ENCODE assay signal across 37 cellular contexts in the genomic region with DNA sequence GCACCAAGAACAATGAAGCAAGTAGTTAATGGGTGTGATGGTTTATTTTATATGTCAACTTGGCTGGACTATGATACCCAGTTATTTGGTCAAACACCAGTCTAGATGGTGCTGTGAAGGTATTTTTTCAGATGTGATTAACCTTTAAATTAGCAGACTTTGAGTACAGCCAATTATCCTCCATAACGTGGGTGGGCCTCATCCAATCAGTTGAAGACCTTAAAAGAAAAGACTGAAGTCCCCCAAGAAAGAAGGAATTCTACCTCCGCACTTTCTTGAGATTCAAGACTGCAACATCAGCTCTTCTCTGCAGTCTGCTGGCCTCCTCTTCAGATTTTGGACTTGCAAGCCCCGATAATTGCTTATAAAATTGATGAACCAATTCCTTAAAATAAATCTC. TPM values are rescaled to one million over a fixed set of nuclear protein-coding genes. Genes with fewer than 3 reads are reported as not detected.
"Had no signal": no experiment of that assay in that cellular context is flagged by ENCODE, and none has a peak within 500 bp of the region (broad histone marks: within the 10 kb centered on the region; RNA-seq: fewer than 3 reads in every experiment).

No MANE protein-coding gene starts in this region.

- H3K36me3 ChIP-seq: WERI-Rb-1 had no signal

- H3K9me3 Mint-ChIP-seq: activated CD4-positive, alpha-beta memory T cell treated with anti-CD3 and anti-CD28 coated beads, Interleukin-2, amount 10 ng/mL, durations not matched to agents 7 days and 5 days had no signal

- H3K36me3 Mint-ChIP-seq: activated CD4-positive, alpha-beta memory T cell treated with anti-CD3 and anti-CD28 coated beads for 36 hours; activated CD8-positive, alpha-beta memory T cell treated with anti-CD3 and anti-CD28 coated beads, Interleukin-2, amount 10 ng/mL, durations not matched to agents 7 days and 5 days; T-cell had no signal

- FAIRE-seq: TTC549 had no signal

- DNase-seq: activated B cell treated with CpG ODN at 0.5 μM for 24 hours; activated CD4-positive, alpha-beta memory T cell treated with anti-CD3 and anti-CD28 coated beads for 36 hours; activated CD4-positive, alpha-beta memory T cell treated with anti-CD3 and anti-CD28 coated beads, Interleukin-2, amount 10 ng/mL, durations not matched to agents 7 days and 5 days; activated CD4-positive, alpha-beta T cell treated with anti-CD3 and anti-CD28 coated beads for 1 hour; activated CD4-positive, alpha-beta T cell treated with anti-CD3 and anti-CD28 coated beads for 36 hours; activated CD4-positive, alpha-beta T cell treated with anti-CD3 and anti-CD28 coated beads for 4 hours; activated CD4-positive, alpha-beta T cell treated with anti-CD3 and anti-CD28 coated beads for 48 hours; activated CD4-positive, alpha-beta T cell treated with anti-CD3 and anti-CD28 coated beads, Interleukin-2, amount 10 ng/mL, durations not matched to agents 24 days and 14 days; activated CD4-positive, alpha-beta T cell treated with anti-CD3 and anti-CD28 coated beads, Interleukin-2, amount 10 ng/mL, durations not matched to agents 7 days and 5 days; activated CD4-positive, alpha-beta T cell treated with anti-CD3 and anti-CD28 coated beads, Interleukin-2, amount 50 U/mL, for 1 hour; activated CD4-positive, alpha-beta T cell treated with anti-CD3 and anti-CD28 coated beads, Interleukin-2, amount 50 U/mL, for 4 hours; activated CD4-positive, alpha-beta T cell treated with anti-CD3 and anti-CD28 coated beads, Interleukin-2, amount 50 U/mL, for 48 hours; activated CD4-positive, CD25-positive, alpha-beta regulatory T cell; activated CD4-positive, CD25-positive, alpha-beta regulatory T cell treated with anti-CD3 and anti-CD28 coated beads, Interleukin-2, amount 50 U/mL, for 72 hours; activated CD8-positive, alpha-beta memory T cell treated with anti-CD3 and anti-CD28 coated beads for 24 hours; activated CD8-positive, alpha-beta memory T cell treated with anti-CD3 and anti-CD28 coated beads, Interleukin-2, amount 10 ng/mL, durations not matched to agents 7 days and 5 days; activated CD8-positive, alpha-beta memory T cell treated with anti-CD3 and anti-CD28 coated beads, Interleukin-2, amount 50 U/mL, for 4 hours; activated CD8-positive, alpha-beta memory T cell treated with anti-CD3 and anti-CD28 coated beads, Interleukin-2, amount 50 U/mL, for 48 hours; activated CD8-positive, alpha-beta T cell treated with anti-CD3 and anti-CD28 coated beads for 36 hours; activated CD8-positive, alpha-beta T cell treated with anti-CD3 and anti-CD28 coated beads, Interleukin-2, amount 10 ng/mL, durations not matched to agents 7 days and 5 days; activated T-cell treated with anti-CD3 and anti-CD28 coated beads for 4 hours; T-cell; T-helper 1 cell; T-helper 17 cell; T-helper 2 cell; T-helper 9 cell; T1000; WERI-Rb-1 had no signal

- H3K4me3 Mint-ChIP-seq: activated B cell treated with CpG ODN at 0.5 μM for 24 hours; activated CD4-positive, alpha-beta memory T cell treated with anti-CD3 and anti-CD28 coated beads for 36 hours; activated CD4-positive, alpha-beta memory T cell treated with anti-CD3 and anti-CD28 coated beads, Interleukin-2, amount 10 ng/mL, durations not matched to agents 7 days and 5 days; activated CD4-positive, alpha-beta T cell treated with anti-CD3 and anti-CD28 coated beads for 36 hours; activated CD4-positive, alpha-beta T cell treated with anti-CD3 and anti-CD28 coated beads, Interleukin-2, amount 10 ng/mL, durations not matched to agents 24 days and 14 days; activated CD4-positive, alpha-beta T cell treated with anti-CD3 and anti-CD28 coated beads, Interleukin-2, amount 10 ng/mL, durations not matched to agents 7 days and 5 days; activated CD8-positive, alpha-beta memory T cell treated with anti-CD3 and anti-CD28 coated beads, Interleukin-2, amount 10 ng/mL, durations not matched to agents 7 days and 5 days; activated CD8-positive, alpha-beta T cell treated with anti-CD3 and anti-CD28 coated beads for 36 hours; activated CD8-positive, alpha-beta T cell treated with anti-CD3 and anti-CD28 coated beads, Interleukin-2, amount 10 ng/mL, durations not matched to agents 7 days and 5 days; T-cell; T-helper 1 cell treated with Interleukin-12 subunit alpha and Interleukin-12 subunit beta and Interleukin-4 antibody, amounts not matched to agents 30 μg/mL and 1 μg/mL, for 36 hours; T-helper 17 cell; T-helper 2 cell treated with Interferon-gamma antibody and Interleukin-4, amounts not matched to agents 5 μg/mL and 100 μg/mL, for 36 hours; WTC11 had no signal

- H3K27ac Mint-ChIP-seq: activated B cell treated with CpG ODN at 0.5 μM for 24 hours; activated CD4-positive, alpha-beta memory T cell treated with anti-CD3 and anti-CD28 coated beads for 36 hours; activated CD4-positive, alpha-beta memory T cell treated with anti-CD3 and anti-CD28 coated beads, Interleukin-2, amount 10 ng/mL, durations not matched to agents 7 days and 5 days; activated CD4-positive, alpha-beta T cell treated with anti-CD3 and anti-CD28 coated beads for 36 hours; activated CD4-positive, alpha-beta T cell treated with anti-CD3 and anti-CD28 coated beads, Interleukin-2, amount 10 ng/mL, durations not matched to agents 24 days and 14 days; activated CD4-positive, alpha-beta T cell treated with anti-CD3 and anti-CD28 coated beads, Interleukin-2, amount 10 ng/mL, durations not matched to agents 7 days and 5 days; activated CD8-positive, alpha-beta memory T cell treated with anti-CD3 and anti-CD28 coated beads, Interleukin-2, amount 10 ng/mL, durations not matched to agents 7 days and 5 days; activated CD8-positive, alpha-beta T cell treated with anti-CD3 and anti-CD28 coated beads for 36 hours; activated CD8-positive, alpha-beta T cell treated with anti-CD3 and anti-CD28 coated beads, Interleukin-2, amount 10 ng/mL, durations not matched to agents 7 days and 5 days; T-cell; T-helper 1 cell treated with Interleukin-12 subunit alpha and Interleukin-12 subunit beta and Interleukin-4 antibody, amounts not matched to agents 30 μg/mL and 1 μg/mL, for 36 hours; T-helper 17 cell; T-helper 2 cell treated with Interferon-gamma antibody and Interleukin-4, amounts not matched to agents 5 μg/mL and 100 μg/mL, for 36 hours; WTC11 had no signal

- H3K4me1 Mint-ChIP-seq: activated B cell treated with CpG ODN at 0.5 μM for 24 hours; activated CD4-positive, alpha-beta memory T cell treated with anti-CD3 and anti-CD28 coated beads, Interleukin-2, amount 10 ng/mL, durations not matched to agents 7 days and 5 days; activated CD4-positive, alpha-beta T cell treated with anti-CD3 and anti-CD28 coated beads, Interleukin-2, amount 10 ng/mL, durations not matched to agents 24 days and 14 days; activated CD4-positive, alpha-beta T cell treated with anti-CD3 and anti-CD28 coated beads, Interleukin-2, amount 10 ng/mL, durations not matched to agents 7 days and 5 days; activated CD8-positive, alpha-beta memory T cell treated with anti-CD3 and anti-CD28 coated beads, Interleukin-2, amount 10 ng/mL, durations not matched to agents 7 days and 5 days; T-cell; T-helper 17 cell; WTC11 had no signal

- H3K27me3 Mint-ChIP-seq: activated CD4-positive, alpha-beta T cell treated with anti-CD3 and anti-CD28 coated beads for 36 hours; T-helper 17 cell had no signal

- H3K27ac ChIP-seq: VCaP, WERI-Rb-1 had no signal

- ATAC-seq: activated CD4-positive, CD25-positive, alpha-beta regulatory T cell treated with anti-CD3 and anti-CD28 coated beads, Interleukin-2, amount 50 U/mL, for 24 hours; activated CD8-positive, alpha-beta memory T cell treated with anti-CD3 and anti-CD28 coated beads, Interleukin-2, amount 10 ng/mL, durations not matched to agents 7 days and 5 days; activated CD8-positive, alpha-beta T cell treated with anti-CD3 and anti-CD28 coated beads, Interleukin-2, amount 10 ng/mL, durations not matched to agents 7 days and 5 days; T-cell; T-helper 17 cell; WTC11 had no signal

RNA-seq across cellular contexts. Expression of gene CD163L1, which starts 47.5 kb away (rescaled TPM):
- total RNA-seq: activated CD4-positive, alpha-beta memory T cell treated with anti-CD3 and anti-CD28 coated beads for 36 hours; activated CD4-positive, alpha-beta memory T cell treated with anti-CD3 and anti-CD28 coated beads, Interleukin-2, amount 10 ng/mL, durations not matched to agents 7 days and 5 days; activated CD4-positive, alpha-beta T cell treated with anti-CD3 and anti-CD28 coated beads for 36 hours; activated CD4-positive, alpha-beta T cell treated with anti-CD3 and anti-CD28 coated beads, Interleukin-2, amount 10 ng/mL, durations not matched to agents 24 days and 14 days; activated CD4-positive, alpha-beta T cell treated with anti-CD3 and anti-CD28 coated beads, Interleukin-2, amount 10 ng/mL, durations not matched to agents 7 days and 5 days; activated CD8-positive, alpha-beta memory T cell treated with anti-CD3 and anti-CD28 coated beads for 36 hours; activated CD8-positive, alpha-beta memory T cell treated with anti-CD3 and anti-CD28 coated beads, Interleukin-2, amount 10 ng/mL, durations not matched to agents 7 days and 5 days; activated CD8-positive, alpha-beta T cell treated with anti-CD3 and anti-CD28 coated beads for 36 hours; activated CD8-positive, alpha-beta T cell treated with anti-CD3 and anti-CD28 coated beads, Interleukin-2, amount 10 ng/mL, durations not matched to agents 7 days and 5 days; T-cell; T-helper 1 cell treated with Interleukin-12 subunit alpha and Interleukin-12 subunit beta and Interleukin-4 antibody, amounts not matched to agents 30 ng/mL and 1 ng/mL, for 36 hours; T-helper 2 cell treated with Interferon-gamma antibody and Interleukin-4, amounts not matched to agents 100 ng/mL and 5 ng/mL, for 36 hours had no signal
